24 cellular contexts compared by ENCODE assay signal in the genomic region with DNA sequence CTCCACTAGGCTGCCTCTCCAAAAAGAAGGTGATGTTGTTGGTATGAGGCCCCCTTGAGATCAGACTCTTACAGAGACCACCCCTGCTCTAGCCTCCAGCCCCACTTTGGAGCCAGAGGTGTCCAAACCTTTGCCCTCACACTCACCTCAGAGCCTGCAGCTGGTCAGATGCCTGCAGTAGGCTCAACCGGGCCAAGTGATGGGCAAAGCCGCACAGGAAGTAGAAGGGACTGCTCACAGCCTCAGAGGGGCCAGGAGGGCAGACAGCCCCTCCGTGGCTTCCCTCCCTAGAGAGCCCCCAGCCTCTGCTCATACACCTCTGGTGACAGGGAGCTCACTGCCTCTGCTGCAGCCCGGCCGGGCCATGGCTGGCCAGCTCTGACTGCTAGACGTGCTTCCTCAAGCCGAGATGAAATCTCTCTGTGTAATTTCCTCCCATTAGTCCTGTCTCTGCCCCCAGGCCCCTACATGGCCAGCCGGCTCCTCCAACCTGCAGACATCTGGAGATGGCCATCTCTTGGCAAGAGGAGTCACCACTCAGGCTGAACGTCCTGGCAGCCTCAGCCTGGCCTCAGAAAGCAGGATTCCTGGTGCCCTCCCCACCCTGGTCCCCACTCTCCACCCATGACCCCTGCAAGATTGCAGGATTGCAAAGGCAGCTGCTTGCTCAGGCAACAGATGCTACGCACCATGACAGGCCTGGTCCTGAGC. TPM values are rescaled to one million over a fixed set of nuclear protein-coding genes. Genes with fewer than 3 reads are reported as not detected.
A peak's percentile ranks its signal among the peaks of the same experiment; 100 is the strongest.
DNase-seq lines count a peak whose midpoint lies in the region; ATAC-seq and TF ChIP-seq lines count a peak whose summit lies in the region.
"Had no signal": no experiment of that assay in that cellular context is flagged by ENCODE, and none has a peak within 500 bp of the region (broad histone marks: within the 10 kb centered on the region; RNA-seq: fewer than 3 reads in every experiment).

No MANE protein-coding gene starts in this region.

- ATAC-seq in T-helper 17 cell, result no peak
- ATAC-seq: activated CD4-positive, CD25-positive, alpha-beta regulatory T cell treated with anti-CD3 and anti-CD28 coated beads, Interleukin-2, amount 50 U/mL, for 24 hours; activated naive CD4-positive, alpha-beta T cell treated with anti-CD3 and anti-CD28 coated beads, Interleukin-2, amount 50 U/mL, for 72 hours; activated T-cell treated with anti-CD3 and anti-CD28 coated beads, Interleukin-2, amount 50 U/mL, for 4 hours; pancreas; Right ventricle myocardium inferior; stimulated activated memory B cell treated with anti-CD40 and anti-IgM and Interleukin-4, amounts not matched to agents 10 μg/mL and 1 μg/mL and 100 μg/mL, for 72 hours had no signal

- TF ChIP-seq CTCF in neural crest cell (conservative IDR thresholded peaks at IDR 0.05), result no peak
- TF ChIP-seq CTCF in osteocyte (IDR thresholded peaks at IDR 0.05), result no peak

- no peaks in the 10 kb centered on the region for H3K9me3 ChIP-seq in T-helper 17 cell (ENCODE audit: control insufficient read depth, low read length, poor library complexity, severe bottlenecking)
- H3K9me3 ChIP-seq: HAP-1, pancreas, right atrium auricular region, suprapubic skin had no signal

- H3K4me3 Mint-ChIP-seq in activated naive CD4-positive, alpha-beta T cell treated with anti-CD3 and anti-CD28 coated beads, Interleukin-2, amount 10 ng/mL, durations not matched to agents 7 days and 5 days, result no peak overlapping the region
- H3K4me3 Mint-ChIP-seq in T-helper 17 cell, result no peak overlapping the region
- H3K4me3 Mint-ChIP-seq in neural crest cell, result no peak overlapping the region
- H3K4me3 Mint-ChIP-seq in osteocyte (ENCODE audit: unreplicated experiment), result no peak overlapping the region
- H3K4me3 Mint-ChIP-seq: activated T-cell treated with anti-CD3 and anti-CD28 coated beads, Interleukin-2, amount 50 U/mL, for 4 hours; B cell; stimulated activated memory B cell treated with anti-CD40 and anti-IgM and Interleukin-4, amounts not matched to agents 10 μg/mL and 1 μg/mL and 100 μg/mL, for 72 hours had no signal

- peaks cover 24% of the 10 kb centered on the region for H3K27me3 Mint-ChIP-seq in activated naive CD4-positive, alpha-beta T cell treated with anti-CD3 and anti-CD28 coated beads, Interleukin-2, amount 10 ng/mL, durations not matched to agents 7 days and 5 days
- no peaks in the 10 kb centered on the region for H3K27me3 Mint-ChIP-seq in T-helper 17 cell
- H3K27me3 Mint-ChIP-seq in neural crest cell (ENCODE audit: low read depth), result peaks cover 6% of the 10 kb centered on the region
- H3K27me3 Mint-ChIP-seq in osteocyte (ENCODE audit: unreplicated experiment), result peaks cover 10% of the 10 kb centered on the region
- H3K27me3 Mint-ChIP-seq: stimulated activated memory B cell treated with anti-CD40 and anti-IgM and Interleukin-4, amounts not matched to agents 10 μg/mL and 1 μg/mL and 100 μg/mL, for 72 hours had no signal

- CTCF ChIA-PET in activated naive CD4-positive, alpha-beta T cell treated with anti-CD3 and anti-CD28 coated beads, Interleukin-2, amount 10 ng/mL, durations not matched to agents 7 days and 5 days (lab: Charles Lee), result interaction anchor here (7.7 kb wide), 1 partner anchor 66 kb away, joined by 64 read pairs; no protein-coding TSS in a partner anchor

- peaks cover 3% of the 10 kb centered on the region for H3K36me3 Mint-ChIP-seq in activated naive CD4-positive, alpha-beta T cell treated with anti-CD3 and anti-CD28 coated beads, Interleukin-2, amount 10 ng/mL, durations not matched to agents 7 days and 5 days
- H3K36me3 Mint-ChIP-seq in T-helper 17 cell (ENCODE audit: low read depth) (no peaks in the 10 kb centered on the region), neural crest cell (ENCODE audit: low read depth) (no peaks in the 10 kb centered on the region), osteocyte (ENCODE audit: unreplicated experiment) (no peaks in the 10 kb centered on the region)
- H3K36me3 Mint-ChIP-seq: stimulated activated memory B cell treated with anti-CD40 and anti-IgM and Interleukin-4, amounts not matched to agents 10 μg/mL and 1 μg/mL and 100 μg/mL, for 72 hours had no signal

- H3K9me3 Mint-ChIP-seq in activated naive CD4-positive, alpha-beta T cell treated with anti-CD3 and anti-CD28 coated beads, Interleukin-2, amount 10 ng/mL, durations not matched to agents 7 days and 5 days, result no peaks in the 10 kb centered on the region
- H3K9me3 Mint-ChIP-seq in neural crest cell (no peaks in the 10 kb centered on the region), osteocyte (ENCODE audit: unreplicated experiment) (no peaks in the 10 kb centered on the region)
- H3K9me3 Mint-ChIP-seq: activated naive CD4-positive, alpha-beta T cell treated with anti-CD3 and anti-CD28 coated beads, Interleukin-2, amount 50 U/mL, for 72 hours; activated T-cell treated with anti-CD3 and anti-CD28 coated beads, Interleukin-2, amount 50 U/mL, for 4 hours; stimulated activated memory B cell treated with anti-CD40 and anti-IgM and Interleukin-4, amounts not matched to agents 10 μg/mL and 1 μg/mL and 100 μg/mL, for 72 hours had no signal

- peak overlapping the region; percentile 33 for H3K27ac Mint-ChIP-seq in activated naive CD4-positive, alpha-beta T cell treated with anti-CD3 and anti-CD28 coated beads, Interleukin-2, amount 10 ng/mL, durations not matched to agents 7 days and 5 days
- peak overlapping the region; percentile 99 for H3K27ac Mint-ChIP-seq in T-helper 17 cell
- H3K27ac Mint-ChIP-seq in neural crest cell (ENCODE audit: unreplicated experiment), result peak overlapping the region; percentile 50
- no peak overlapping the region for H3K27ac Mint-ChIP-seq in osteocyte (ENCODE audit: unreplicated experiment)
- H3K27ac Mint-ChIP-seq: B cell; stimulated activated memory B cell treated with anti-CD40 and anti-IgM and Interleukin-4, amounts not matched to agents 10 μg/mL and 1 μg/mL and 100 μg/mL, for 72 hours had no signal

- peaks cover 84% of the 10 kb centered on the region for H3K4me1 Mint-ChIP-seq in activated naive CD4-positive, alpha-beta T cell treated with anti-CD3 and anti-CD28 coated beads, Interleukin-2, amount 10 ng/mL, durations not matched to agents 7 days and 5 days
- H3K4me1 Mint-ChIP-seq in T-helper 17 cell, result peaks cover 57% of the 10 kb centered on the region
- H3K4me1 Mint-ChIP-seq in neural crest cell, result peaks cover 10% of the 10 kb centered on the region
- H3K4me1 Mint-ChIP-seq in osteocyte (ENCODE audit: unreplicated experiment), result no peaks in the 10 kb centered on the region

- no peak for DNase-seq in activated naive CD4-positive, alpha-beta T cell treated with anti-CD3 and anti-CD28 coated beads, Interleukin-2, amount 10 ng/mL, durations not matched to agents 7 days and 5 days
- DNase-seq in activated naive CD4-positive, alpha-beta T cell treated with Interleukin-2 at 50 U/mL for 16 hours, result no peak
- DNase-seq in EH (ENCODE audit: low read depth) (peak; percentile 39), T-helper 17 cell (no peak), neural crest cell (ENCODE audit: low read depth, low spot score) (no peak), COR-L47 (lab: John Stamatoyannopoulos, UW) (no peak), osteocyte (ENCODE audit: extremely low spot score, unreplicated experiment) (no peak), DMS114 treated with DMSO at 0.1 percent for 48 hours (lab: John Stamatoyannopoulos, UW; ENCODE audit: unreplicated experiment) (no peak)
- DNase-seq: activated T-cell treated with anti-CD3 and anti-CD28 coated beads, Interleukin-2, amount 50 U/mL, for 4 hours; dorsolateral prefrontal cortex; kidney glomerular epithelial cell; NCI-H446 treated with DMSO at 0.1 percent for 48 hours; OCI-M1; stimulated activated CD4-positive, alpha-beta T cell treated with anti-CD3 and anti-CD28 coated beads, Interleukin-4, amount 100 ng/mL, for 1 hour; SW 1271 had no signal

RNA-seq across cellular contexts. Expression of gene TCF7, which starts 7.3 kb away (rescaled TPM):
- total RNA-seq in T-helper 17 cell (100 to 1,000 TPM; 308 to 405 TPM), neural crest cell (18.0 and 19.3 TPM in 2 replicates), osteocyte (0.57 and 0.67 TPM in 2 replicates)

Comparison
In these comparisons a context has a peak if more than half of its experiments do, and no peak if none do; other contexts are left out.
1. RNA of gene TCF7, which starts 7.3 kb away (total RNA-seq): 308 to 405 TPM in T-helper 17 cell; 18.0 to 19.3 TPM in neural crest cell and 0.57 to 0.67 TPM in osteocyte; every median in the first group is over 10 times any median in the second.